1 cellular context compared by ENCODE assay signal in the genomic region with DNA sequence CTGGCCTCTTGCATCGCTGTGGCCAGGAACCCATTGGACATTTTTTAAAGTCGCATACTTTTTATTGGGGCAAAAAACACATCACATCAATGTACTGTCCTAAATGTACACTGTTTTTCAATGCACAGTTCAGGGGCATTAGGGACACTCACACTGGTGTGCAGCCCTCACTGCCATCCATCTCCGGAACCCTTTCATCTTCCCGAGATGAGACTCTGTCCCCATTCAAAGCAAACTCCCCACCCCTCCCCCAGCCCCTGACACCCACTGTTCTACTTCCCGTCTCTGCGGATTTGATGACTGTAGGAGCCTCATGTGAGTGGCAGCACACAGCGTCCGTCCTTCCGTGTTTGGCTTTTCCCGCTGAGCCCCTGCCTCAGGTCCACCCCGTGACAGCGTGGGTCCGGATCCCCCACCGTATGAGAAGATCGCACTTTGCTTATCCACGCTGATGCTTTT.
TF ChIP-seq lines count a peak whose summit lies in the region.

No MANE protein-coding gene starts in this region.

TF ChIP-seq in HepG2, 621 proteins besides CTCF, POLR2A, EP300 and RAD21 (continued from another document):
- TF ChIP-seq, protein P1, sequence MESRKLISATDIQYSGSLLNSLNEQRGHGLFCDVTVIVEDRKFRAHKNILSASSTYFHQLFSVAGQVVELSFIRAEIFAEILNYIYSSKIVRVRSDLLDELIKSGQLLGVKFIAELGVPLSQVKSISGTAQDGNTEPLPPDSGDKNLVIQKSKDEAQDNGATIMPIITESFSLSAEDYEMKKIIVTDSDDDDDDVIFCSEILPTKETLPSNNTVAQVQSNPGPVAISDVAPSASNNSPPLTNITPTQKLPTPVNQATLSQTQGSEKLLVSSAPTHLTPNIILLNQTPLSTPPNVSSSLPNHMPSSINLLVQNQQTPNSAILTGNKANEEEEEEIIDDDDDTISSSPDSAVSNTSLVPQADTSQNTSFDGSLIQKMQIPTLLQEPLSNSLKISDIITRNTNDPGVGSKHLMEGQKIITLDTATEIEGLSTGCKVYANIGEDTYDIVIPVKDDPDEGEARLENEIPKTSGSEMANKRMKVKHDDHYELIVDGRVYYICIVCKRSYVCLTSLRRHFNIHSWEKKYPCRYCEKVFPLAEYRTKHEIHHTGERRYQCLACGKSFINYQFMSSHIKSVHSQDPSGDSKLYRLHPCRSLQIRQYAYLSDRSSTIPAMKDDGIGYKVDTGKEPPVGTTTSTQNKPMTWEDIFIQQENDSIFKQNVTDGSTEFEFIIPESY (CRISPR knock-in tag; IDR thresholded peaks at IDR 0.05): peak; percentile 32; the same call in 1 of the 2 replicates
- TF ChIP-seq ZNF547 (CRISPR knock-in tag; IDR thresholded peaks at IDR 0.05): 0 out of 2 replicates have a peak, but pooled peaks have one; percentile 8
- TF ChIP-seq RARA (CRISPR knock-in tag; IDR thresholded peaks at IDR 0.05): peak; percentile 75
- TF ChIP-seq, protein P2, sequence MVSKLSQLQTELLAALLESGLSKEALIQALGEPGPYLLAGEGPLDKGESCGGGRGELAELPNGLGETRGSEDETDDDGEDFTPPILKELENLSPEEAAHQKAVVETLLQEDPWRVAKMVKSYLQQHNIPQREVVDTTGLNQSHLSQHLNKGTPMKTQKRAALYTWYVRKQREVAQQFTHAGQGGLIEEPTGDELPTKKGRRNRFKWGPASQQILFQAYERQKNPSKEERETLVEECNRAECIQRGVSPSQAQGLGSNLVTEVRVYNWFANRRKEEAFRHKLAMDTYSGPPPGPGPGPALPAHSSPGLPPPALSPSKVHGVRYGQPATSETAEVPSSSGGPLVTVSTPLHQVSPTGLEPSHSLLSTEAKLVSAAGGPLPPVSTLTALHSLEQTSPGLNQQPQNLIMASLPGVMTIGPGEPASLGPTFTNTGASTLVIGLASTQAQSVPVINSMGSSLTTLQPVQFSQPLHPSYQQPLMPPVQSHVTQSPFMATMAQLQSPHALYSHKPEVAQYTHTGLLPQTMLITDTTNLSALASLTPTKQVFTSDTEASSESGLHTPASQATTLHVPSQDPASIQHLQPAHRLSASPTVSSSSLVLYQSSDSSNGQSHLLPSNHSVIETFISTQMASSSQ (IDR thresholded peaks at IDR 0.05; ENCODE audit: low read depth): peak; percentile 65
- TF ChIP-seq, protein P2 (CRISPR knock-in tag; IDR thresholded peaks at IDR 0.05; ENCODE audit: borderline replicate concordance): peak; percentile 79; the same call in 1 of the 2 replicates
- TF ChIP-seq, protein P3, sequence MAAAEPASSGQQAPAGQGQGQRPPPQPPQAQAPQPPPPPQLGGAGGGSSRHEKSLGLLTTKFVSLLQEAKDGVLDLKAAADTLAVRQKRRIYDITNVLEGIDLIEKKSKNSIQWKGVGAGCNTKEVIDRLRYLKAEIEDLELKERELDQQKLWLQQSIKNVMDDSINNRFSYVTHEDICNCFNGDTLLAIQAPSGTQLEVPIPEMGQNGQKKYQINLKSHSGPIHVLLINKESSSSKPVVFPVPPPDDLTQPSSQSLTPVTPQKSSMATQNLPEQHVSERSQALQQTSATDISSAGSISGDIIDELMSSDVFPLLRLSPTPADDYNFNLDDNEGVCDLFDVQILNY (CRISPR knock-in tag; conservative IDR thresholded peaks at IDR 0.05): peak; percentile 52; the same call in 1 of the 2 replicates
- TF ChIP-seq ZNF644 (CRISPR knock-in tag; IDR thresholded peaks at IDR 0.05; ENCODE audit: low read depth): no peak
